In genomic region chr7:130136579-130137167, GRCh38 we compare ENCODE assay signal across 1 cellular context.
TF ChIP-seq lines count a peak whose summit lies in the region.

No MANE protein-coding gene starts in this region.

TF ChIP-seq in K562, 482 proteins besides CTCF, POLR2A, EP300 and RAD21 (continued from another document):
- TF ChIP-seq ILF3 (IDR thresholded peaks at IDR 0.05; ENCODE audit: borderline replicate concordance) (no peak), ZNF224 (CRISPR knock-in tag; IDR thresholded peaks at IDR 0.05) (0 out of 2 replicates have a peak, but pooled peaks have one; percentile 58), ZNF592 (IDR thresholded peaks at IDR 0.05) (0 out of 2 replicates have a peak, but pooled peaks have one; percentile 49), TFAP4 (CRISPR knock-in tag; IDR thresholded peaks at IDR 0.05; ENCODE audit: borderline replicate concordance) (no peak), RBM25 (IDR thresholded peaks at IDR 0.05; ENCODE audit: low read depth, low read length, severe bottlenecking) (no peak), SRSF1 (IDR thresholded peaks at IDR 0.05; ENCODE audit: low read depth, low read length) (no peak), NBN (IDR thresholded peaks at IDR 0.05; ENCODE audit: low read depth) (no peak), GTF2E2 (tag; IDR thresholded peaks at IDR 0.05) (no peak), ZNF408 (CRISPR knock-in tag; IDR thresholded peaks at IDR 0.05; ENCODE audit: low read depth) (no peak), ZBTB33 (CRISPR knock-in tag; IDR thresholded peaks at IDR 0.05) (0 out of 2 replicates have a peak, but pooled peaks have one; percentile 32), ZNF512 (tag; IDR thresholded peaks at IDR 0.05) (no peak), SNRNP70 (optimal IDR thresholded peaks at IDR 0.05; ENCODE audit: low read depth, low read length) (no peak), TGIF2 (CRISPR knock-in tag; IDR thresholded peaks at IDR 0.05) (no peak), DEAF1 (CRISPR knock-in tag; IDR thresholded peaks at IDR 0.05) (no peak), CEBPG (CRISPR knock-in tag; IDR thresholded peaks at IDR 0.05) (no peak), CEBPG (tag; conservative IDR thresholded peaks at IDR 0.05 in 1 of 2, IDR thresholded peaks at IDR 0.05 in 1 of 2) (no peak), ZFX (CRISPR knock-in tag; IDR thresholded peaks at IDR 0.05) (no peak), HDGF (IDR thresholded peaks at IDR 0.05) (no peak), CEBPZ (IDR thresholded peaks at IDR 0.05; ENCODE audit: borderline replicate concordance, low read depth, low read length) (no peak), TCF7L2 (IDR thresholded peaks at IDR 0.05; ENCODE audit: low read depth, low read length) (no peak), PHB2 (IDR thresholded peaks at IDR 0.05; ENCODE audit: low read depth) (no peak), FOXJ2 (tag; IDR thresholded peaks at IDR 0.05) (no peak), E2F5 (CRISPR knock-in tag; IDR thresholded peaks at IDR 0.05) (no peak), FOXK2 (conservative IDR thresholded peaks at IDR 0.05 in 1 of 2, IDR thresholded peaks at IDR 0.05 in 1 of 2; ENCODE audit: low read depth in 2 of 2) (no peak), ASH1L (IDR thresholded peaks at IDR 0.05; ENCODE audit: borderline replicate concordance, low read depth, partially characterized antibody) (no peak), KAT7 (CRISPR knock-in tag; IDR thresholded peaks at IDR 0.05; ENCODE audit: borderline replicate concordance) (peak; percentile 78; the same call in 1 of the 2 replicates), ESRRA (IDR thresholded peaks at IDR 0.05; ENCODE audit: borderline replicate concordance, low read depth) (peak; percentile 10; the same call in 1 of the 2 replicates), EP400 (IDR thresholded peaks at IDR 0.05) (no peak), ZBTB34 (CRISPR knock-in tag; IDR thresholded peaks at IDR 0.05) (no peak), MXI1 (IDR thresholded peaks at IDR 0.05; ENCODE audit: low read depth, low read length) (no peak), KDM1A (IDR thresholded peaks at IDR 0.05) (no peak), GATAD2A (IDR thresholded peaks at IDR 0.05) (no peak), JUNB (CRISPR knock-in tag; conservative IDR thresholded peaks at IDR 0.05) (no peak), SRSF3 (IDR thresholded peaks at IDR 0.05; ENCODE audit: insufficient read depth, low read length) (no peak), FOXA3 (CRISPR knock-in tag; conservative IDR thresholded peaks at IDR 0.05 in 1 of 2, IDR thresholded peaks at IDR 0.05 in 1 of 2) (peak in 1 of 2 experiments; percentile 22; a peak in 1 of 4 replicates), SRF (CRISPR knock-in tag; IDR thresholded peaks at IDR 0.05) (no peak), HDAC2 (IDR thresholded peaks at IDR 0.05) (no peak), BDP1 (IDR thresholded peaks at IDR 0.05; ENCODE audit: insufficient read depth, insufficient read length) (no peak), CREBBP (IDR thresholded peaks at IDR 0.05; ENCODE audit: low read depth, low read length) (no peak)
- TF ChIP-seq, protein P1, sequence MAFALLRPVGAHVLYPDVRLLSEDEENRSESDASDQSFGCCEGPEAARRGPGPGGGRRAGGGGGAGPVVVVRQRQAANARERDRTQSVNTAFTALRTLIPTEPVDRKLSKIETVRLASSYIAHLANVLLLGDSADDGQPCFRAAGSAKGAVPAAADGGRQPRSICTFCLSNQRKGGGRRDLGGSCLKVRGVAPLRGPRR (CRISPR knock-in tag; IDR thresholded peaks at IDR 0.05) = no peak
- TF ChIP-seq, protein P2, sequence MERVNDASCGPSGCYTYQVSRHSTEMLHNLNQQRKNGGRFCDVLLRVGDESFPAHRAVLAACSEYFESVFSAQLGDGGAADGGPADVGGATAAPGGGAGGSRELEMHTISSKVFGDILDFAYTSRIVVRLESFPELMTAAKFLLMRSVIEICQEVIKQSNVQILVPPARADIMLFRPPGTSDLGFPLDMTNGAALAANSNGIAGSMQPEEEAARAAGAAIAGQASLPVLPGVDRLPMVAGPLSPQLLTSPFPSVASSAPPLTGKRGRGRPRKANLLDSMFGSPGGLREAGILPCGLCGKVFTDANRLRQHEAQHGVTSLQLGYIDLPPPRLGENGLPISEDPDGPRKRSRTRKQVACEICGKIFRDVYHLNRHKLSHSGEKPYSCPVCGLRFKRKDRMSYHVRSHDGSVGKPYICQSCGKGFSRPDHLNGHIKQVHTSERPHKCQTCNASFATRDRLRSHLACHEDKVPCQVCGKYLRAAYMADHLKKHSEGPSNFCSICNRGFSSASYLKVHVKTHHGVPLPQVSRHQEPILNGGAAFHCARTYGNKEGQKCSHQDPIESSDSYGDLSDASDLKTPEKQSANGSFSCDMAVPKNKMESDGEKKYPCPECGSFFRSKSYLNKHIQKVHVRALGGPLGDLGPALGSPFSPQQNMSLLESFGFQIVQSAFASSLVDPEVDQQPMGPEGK (CRISPR knock-in tag; IDR thresholded peaks at IDR 0.05; ENCODE audit: borderline replicate concordance) = no peak
- TF ChIP-seq, protein P3, sequence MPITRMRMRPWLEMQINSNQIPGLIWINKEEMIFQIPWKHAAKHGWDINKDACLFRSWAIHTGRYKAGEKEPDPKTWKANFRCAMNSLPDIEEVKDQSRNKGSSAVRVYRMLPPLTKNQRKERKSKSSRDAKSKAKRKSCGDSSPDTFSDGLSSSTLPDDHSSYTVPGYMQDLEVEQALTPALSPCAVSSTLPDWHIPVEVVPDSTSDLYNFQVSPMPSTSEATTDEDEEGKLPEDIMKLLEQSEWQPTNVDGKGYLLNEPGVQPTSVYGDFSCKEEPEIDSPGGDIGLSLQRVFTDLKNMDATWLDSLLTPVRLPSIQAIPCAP (CRISPR knock-in tag; IDR thresholded peaks at IDR 0.05; ENCODE audit: borderline replicate concordance) = no peak
